Comparison of ENCODE assay signal across 16 cellular contexts in the genomic region with DNA sequence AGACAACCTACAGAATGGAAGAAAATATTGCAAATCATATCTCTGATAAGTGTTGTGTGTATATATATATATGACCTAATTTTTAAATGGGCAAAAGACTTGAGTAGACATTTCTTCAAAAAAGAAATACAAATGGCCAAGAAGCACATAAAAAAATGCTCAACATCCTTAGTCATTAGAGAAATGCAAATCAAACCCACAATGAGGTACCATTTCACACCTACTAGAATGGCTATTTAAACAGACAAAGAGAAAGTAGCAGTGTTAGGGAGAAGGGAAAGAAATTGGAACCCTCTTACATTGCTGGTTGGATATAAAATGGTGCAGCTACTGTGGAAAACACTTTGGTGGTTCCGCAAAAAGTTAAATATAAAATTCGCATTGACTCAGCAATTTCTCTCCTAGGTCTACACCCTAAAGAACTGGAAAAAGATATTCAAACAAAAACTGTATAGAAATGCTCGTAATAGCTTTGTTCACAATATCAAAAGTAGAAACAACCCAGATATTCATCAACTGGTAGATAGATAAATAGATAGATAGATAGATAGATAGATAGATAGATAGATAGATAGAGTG. TPM values are rescaled to one million over a fixed set of nuclear protein-coding genes. Genes with fewer than 3 reads are reported as not detected.
DNase-seq lines count a peak whose midpoint lies in the region; ATAC-seq, FAIRE-seq and TF ChIP-seq lines count a peak whose summit lies in the region.
"Had no signal": no experiment of that assay in that cellular context is flagged by ENCODE, and none has a peak within 500 bp of the region (broad histone marks: within the 10 kb centered on the region; RNA-seq: fewer than 3 reads in every experiment).

No MANE protein-coding gene starts in this region.

- H3K9me3 Mint-ChIP-seq in activated T-cell treated with anti-CD3 and anti-CD28 coated beads, Interleukin-2, amount 50 U/mL, for 24 hours = no peaks in the 10 kb centered on the region
- no peaks in the 10 kb centered on the region for H3K9me3 Mint-ChIP-seq in stimulated activated naive B cell treated with anti-CD40 and anti-IgM and Interleukin-4, amounts not matched to agents 10 μg/mL and 1 μg/mL and 100 μg/mL, for 72 hours
- no peaks in the 10 kb centered on the region for H3K9me3 Mint-ChIP-seq in progenitor cell of endocrine pancreas (ENCODE audit: low read depth)
- H3K9me3 Mint-ChIP-seq: endodermal cell, type B pancreatic cell had no signal

- TF ChIP-seq POLR2A in GM12878 (IDR thresholded peaks at IDR 0.05; ENCODE audit: low read depth, low read length) = no peak

- H3K4me2 ChIP-seq in GM12878 (ENCODE audit: control insufficient read depth, insufficient read depth) = 0 out of 2 replicates have a peak overlapping the region, but pooled peaks have one; percentile 22

- H3K79me2 ChIP-seq in GM12878 (ENCODE audit: control insufficient read depth, insufficient read depth, low read length) = peaks cover 15% of the 10 kb centered on the region

- H3K27me3 ChIP-seq in GM12878 (replicated peaks in 1 of 2; ENCODE audit: control insufficient read depth in 2 of 2, insufficient read depth in 2 of 2, low read length in 1 of 2) = no peaks in the 10 kb centered on the region

- no peaks in the 10 kb centered on the region for H3K9me3 ChIP-seq in GM12878 (replicated peaks; ENCODE audit: control insufficient read depth, insufficient read depth, low read length)

- H2AFZ ChIP-seq in GM12878 (ENCODE audit: control insufficient read depth, low read depth, low read length) = no peak overlapping the region

- peak; percentile 86 for FAIRE-seq in GM12878 (lab: Jason Lieb, UNC)

- WGBS in GM12878 (ENCODE audit: insufficient coverage, insufficient replicate concordance, low lambda C conversion rate, missing lambda C conversion rate) = 96% methylated on average over 3 of the region's 3 CpGs

- POLR2A ChIA-PET in GM12878 (lab: Charles Lee) = interaction anchor here (2.9 kb wide), 1 partner anchor 15 kb away, joined by 10 read pairs; the partner anchor contains the start of gene ACSL5

- no peak for DNase-seq in activated T-cell treated with anti-CD3 and anti-CD28 coated beads, Interleukin-2, amount 50 U/mL, for 24 hours
- no peak for DNase-seq in activated T-cell treated with anti-CD3 and anti-CD28 coated beads, Interleukin-2, amount 50 U/mL, for 1 hour
- no peak for DNase-seq in GM12878 (ENCODE audit: low read depth, low spot score)
- no peak for DNase-seq in stimulated activated naive B cell treated with anti-CD40 and anti-IgM and Interleukin-4, amounts not matched to agents 10 μg/mL and 1 μg/mL and 100 μg/mL, for 72 hours
- no peak for DNase-seq in KG1 (lab: John Stamatoyannopoulos, UW)
- no peak for DNase-seq in progenitor cell of endocrine pancreas (ENCODE audit: low spot score, unreplicated experiment)
- DNase-seq: DMS153, NCI-H1417, NCI-H524, T1000 had no signal

- RAD21 ChIA-PET in GM12878 (lab: Charles Lee; ENCODE audit: unreplicated experiment) = interaction anchor here (0.9 to 1.2 kb wide), 2 partner anchors 14 to 52 kb away, joined by 3 to 5 read pairs; no protein-coding TSS in a partner anchor

- H3K27me3 Mint-ChIP-seq in activated T-cell treated with anti-CD3 and anti-CD28 coated beads, Interleukin-2, amount 50 U/mL, for 24 hours = no peaks in the 10 kb centered on the region
- H3K27me3 Mint-ChIP-seq in stimulated activated naive B cell treated with anti-CD40 and anti-IgM and Interleukin-4, amounts not matched to agents 10 μg/mL and 1 μg/mL and 100 μg/mL, for 72 hours = no peaks in the 10 kb centered on the region
- peaks cover 3% of the 10 kb centered on the region for H3K27me3 Mint-ChIP-seq in progenitor cell of endocrine pancreas

- SMC1A ChIA-PET in GM12878 (lab: Charles Lee; ENCODE audit: uncharacterized antibody, unreplicated experiment) = no interaction called here

- TF ChIP-seq CTCF in GM12878 (IDR thresholded peaks at IDR 0.05 in 2 of 3, conservative IDR thresholded peaks at IDR 0.05 in 1 of 3; ENCODE audit: control insufficient read depth in 2 of 3, extremely low read depth in 1 of 3, insufficient read depth in 1 of 3, low read depth in 3 of 3, low read length in 3 of 3) (no peak), progenitor cell of endocrine pancreas (IDR thresholded peaks at IDR 0.05; ENCODE audit: unreplicated experiment) (no peak)

- H3K9ac ChIP-seq in GM12878 (ENCODE audit: control insufficient read depth, insufficient read depth, low read length) = no peak overlapping the region

- peaks cover 28% of the 10 kb centered on the region for H3K36me3 Mint-ChIP-seq in activated T-cell treated with anti-CD3 and anti-CD28 coated beads, Interleukin-2, amount 50 U/mL, for 24 hours (ENCODE audit: low read depth)
- peaks cover 8 to 29% of the 10 kb centered on the region in 2 donors for H3K36me3 Mint-ChIP-seq in stimulated activated naive B cell treated with anti-CD40 and anti-IgM and Interleukin-4, amounts not matched to agents 10 μg/mL and 1 μg/mL and 100 μg/mL, for 72 hours
- H3K36me3 Mint-ChIP-seq in progenitor cell of endocrine pancreas (ENCODE audit: insufficient read depth) = no peaks in the 10 kb centered on the region
- H3K36me3 Mint-ChIP-seq: type B pancreatic cell had no signal

- no peaks in the 10 kb centered on the region; a peak in 1 of 4 replicates for H3K36me3 ChIP-seq in GM12878 (ENCODE audit: control insufficient read depth in 2 of 2, insufficient read depth in 2 of 2, low read length in 1 of 2)

- ATAC-seq in HG02571 (IDR thresholded peaks at IDR 0.05; ENCODE audit: unreplicated experiment) (peak; percentile 41), GM12878 (peak; percentile 70), GM19455 (IDR thresholded peaks at IDR 0.05; ENCODE audit: unreplicated experiment) (no peak)
- no peak for ATAC-seq in stimulated activated naive B cell treated with anti-CD40 and anti-IgM and Interleukin-4, amounts not matched to agents 10 μg/mL and 1 μg/mL and 100 μg/mL, for 72 hours (replicated peaks)

- no peak overlapping the region for H3K4me3 ChIP-seq in GM12878

- H3K4me1 ChIP-seq in GM12878 (ENCODE audit: control insufficient read depth, insufficient read depth, low read length) = peaks cover 9% of the 10 kb centered on the region

- TF ChIP-seq RAD21 in GM12878 (IDR thresholded peaks at IDR 0.05; ENCODE audit: insufficient read depth, low read depth, low read length) = no peak

- no peak for TF ChIP-seq EP300 in GM12878 (IDR thresholded peaks at IDR 0.05; ENCODE audit: borderline replicate concordance in 1 of 2, control insufficient read depth in 1 of 2, low read depth in 2 of 2, low read length in 2 of 2)

- no peak overlapping the region for H3K4me3 Mint-ChIP-seq in activated T-cell treated with anti-CD3 and anti-CD28 coated beads, Interleukin-2, amount 50 U/mL, for 24 hours
- no peak overlapping the region for H3K4me3 Mint-ChIP-seq in stimulated activated naive B cell treated with anti-CD40 and anti-IgM and Interleukin-4, amounts not matched to agents 10 μg/mL and 1 μg/mL and 100 μg/mL, for 72 hours
- H3K4me3 Mint-ChIP-seq in progenitor cell of endocrine pancreas (ENCODE audit: low read depth) = no peak overlapping the region
- H3K4me3 Mint-ChIP-seq: endodermal cell, type B pancreatic cell had no signal

- in situ Hi-C loops in GM12878 (cut with MboI) = no loop called here

- no peak overlapping the region for H3K27ac ChIP-seq in GM12878 (ENCODE audit: control insufficient read depth, insufficient read depth)
- H3K27ac ChIP-seq: RWPE1 had no signal

- intact Hi-C loops in GM12878 (cut with micrococcal nuclease; ENCODE audit: unreplicated experiment) = no loop called here

- H3K4me1 Mint-ChIP-seq in activated T-cell treated with anti-CD3 and anti-CD28 coated beads, Interleukin-2, amount 50 U/mL, for 24 hours (ENCODE audit: low read depth) = peaks cover 61% of the 10 kb centered on the region
- H3K4me1 Mint-ChIP-seq in stimulated activated naive B cell treated with anti-CD40 and anti-IgM and Interleukin-4, amounts not matched to agents 10 μg/mL and 1 μg/mL and 100 μg/mL, for 72 hours = peaks cover 36 to 58% of the 10 kb centered on the region in 2 donors
- peaks cover 16% of the 10 kb centered on the region for H3K4me1 Mint-ChIP-seq in progenitor cell of endocrine pancreas (ENCODE audit: low read depth)

- CTCF ChIA-PET in GM12878 (lab: Yijun Ruan, JAX) = interaction anchor here (0.9 to 1.8 kb wide), 3 partner anchors 15 to 82 kb away, joined by 3 to 10 read pairs (median 3); no protein-coding TSS in a partner anchor

- H3K27ac Mint-ChIP-seq in activated T-cell treated with anti-CD3 and anti-CD28 coated beads, Interleukin-2, amount 50 U/mL, for 24 hours = peak overlapping the region; percentile 58
- peak overlapping the region; percentile 75 for H3K27ac Mint-ChIP-seq in stimulated activated naive B cell treated with anti-CD40 and anti-IgM and Interleukin-4, amounts not matched to agents 10 μg/mL and 1 μg/mL and 100 μg/mL, for 72 hours
- H3K27ac Mint-ChIP-seq in progenitor cell of endocrine pancreas = no peak overlapping the region
- H3K27ac Mint-ChIP-seq: endodermal cell, type B pancreatic cell had no signal

- no peaks in the 10 kb centered on the region for H4K20me1 ChIP-seq in GM12878 (ENCODE audit: control insufficient read depth, insufficient read depth)

- no TSS peak for BruUV-seq in GM12878 (replicated peaks; lab: Mats Ljungman, UMichigan)

RNA-seq across cellular contexts. Expression of gene ACSL5, which starts 16.3 kb away (rescaled TPM):
- total RNA-seq in GM12878 (2013; cell fraction: nucleolus; rRNA removed) = 45.3 and 48.7 TPM in 2 replicates
- total RNA-seq in GM12878 (2014; rRNA removed) (46.5 and 47.2 TPM in 2 replicates), GM12878 (2014; rRNA removed; fragmentation: Illumina TruSeq; extraction: Trizol) (45.2 and 46.2 TPM in 2 replicates), GM12878 (2021) (40.3 and 40.4 TPM in 2 replicates), progenitor cell of endocrine pancreas (0.22 and 0.33 TPM in 2 replicates)
- 23.1 TPM for polyA plus RNA-seq in GM12878 (2011; ENCODE audit: low read depth)
- polyA plus RNA-seq in GM12878 (2011; rRNA removed) (56.3 and 61.4 TPM in 2 replicates), GM12878 (2014; fragmentation: Illumina TruSeq; extraction: Trizol) (57.0 and 68.7 TPM in 2 replicates), GM12878 (2014; fragmentation: Nextera tagmentation; extraction: Ambion mirVana) (10 to 100 TPM; 22.3 to 23.4 TPM), GM12878 (2014; rRNA removed) (46.1 and 48.7 TPM in 2 replicates), GM12878 (2016; fragmentation: Nextera tagmentation; extraction: Ambion mirVana) (10 to 100 TPM; 54.5 to 56.0 TPM)
- polyA plus RNA-seq in GM12878 (2011; cell fraction: cytosol; rRNA removed) = 39.3 and 39.8 TPM in 2 replicates
- polyA plus RNA-seq in GM12878 (2011; cell fraction: nucleus; rRNA removed) = 72.0 and 78.8 TPM in 2 replicates
- 28.0 and 30.7 TPM in 2 replicates for polyA plus RNA-seq in GM12878 (2012)
- 53.2 and 55.0 TPM in 2 replicates for polyA minus RNA-seq in GM12878 (2011; rRNA and poly(A)+ RNA removed)
- polyA minus RNA-seq in GM12878 (2011; cell fraction: cytosol; rRNA and poly(A)+ RNA removed) = 15.1 and 18.3 TPM in 2 replicates
- 16.9 and 17.5 TPM in 2 replicates for polyA minus RNA-seq in GM12878 (2011; cell fraction: nucleus; rRNA and poly(A)+ RNA removed)
- total RNA-seq: endodermal cell had no signal
- polyA plus RNA-seq: neural cell had no signal

RNA-seq across cellular contexts. Expression of gene ZDHHC6, which starts 56.5 kb away (rescaled TPM):
- 75.3 and 76.5 TPM in 2 replicates for total RNA-seq in GM12878 (2013; cell fraction: nucleolus; rRNA removed)
- total RNA-seq in GM12878 (2014; rRNA removed) (23.8 and 28.9 TPM in 2 replicates), GM12878 (2014; rRNA removed; fragmentation: Illumina TruSeq; extraction: Trizol) (30.9 and 34.0 TPM in 2 replicates), GM12878 (2021) (28.3 and 30.9 TPM in 2 replicates), progenitor cell of endocrine pancreas (46.8 and 47.9 TPM in 2 replicates)
- polyA plus RNA-seq in GM12878 (2011; ENCODE audit: low read depth) = 20.4 TPM
- polyA plus RNA-seq in GM12878 (2011; rRNA removed) (40.5 and 42.0 TPM in 2 replicates), GM12878 (2014; fragmentation: Illumina TruSeq; extraction: Trizol) (39.6 and 50.9 TPM in 2 replicates), GM12878 (2014; fragmentation: Nextera tagmentation; extraction: Ambion mirVana) (10 to 100 TPM; 29.5 to 31.8 TPM), GM12878 (2014; rRNA removed) (35.2 and 39.5 TPM in 2 replicates), GM12878 (2016; fragmentation: Nextera tagmentation; extraction: Ambion mirVana) (10 to 100 TPM; 58.2 to 59.4 TPM)
- polyA plus RNA-seq in GM12878 (2011; cell fraction: cytosol; rRNA removed) = 16.2 and 16.5 TPM in 2 replicates
- polyA plus RNA-seq in GM12878 (2011; cell fraction: nucleus; rRNA removed) = 70.3 and 87.8 TPM in 2 replicates
- polyA plus RNA-seq in GM12878 (2012) = 26.6 and 30.3 TPM in 2 replicates
- 20.0 and 21.8 TPM in 2 replicates for polyA minus RNA-seq in GM12878 (2011; rRNA and poly(A)+ RNA removed)
- 7.4 and 8.6 TPM in 2 replicates for polyA minus RNA-seq in GM12878 (2011; cell fraction: cytosol; rRNA and poly(A)+ RNA removed)
- polyA minus RNA-seq in GM12878 (2011; cell fraction: nucleus; rRNA and poly(A)+ RNA removed) = 24.4 and 27.5 TPM in 2 replicates

RNA-seq across cellular contexts. Expression of gene VTI1A, which starts 56.8 kb away (rescaled TPM):
- total RNA-seq in GM12878 (2013; cell fraction: nucleolus; rRNA removed) = 189 and 219 TPM in 2 replicates
- total RNA-seq in GM12878 (2014; rRNA removed) (31.5 and 37.0 TPM in 2 replicates), GM12878 (2014; rRNA removed; fragmentation: Illumina TruSeq; extraction: Trizol) (31.0 and 32.2 TPM in 2 replicates), GM12878 (2021) (30.1 and 35.1 TPM in 2 replicates), progenitor cell of endocrine pancreas (39.4 and 41.0 TPM in 2 replicates)
- 9.3 TPM for polyA plus RNA-seq in GM12878 (2011; ENCODE audit: low read depth)
- polyA plus RNA-seq in GM12878 (2011; rRNA removed) (21.5 and 28.9 TPM in 2 replicates), GM12878 (2014; fragmentation: Illumina TruSeq; extraction: Trizol) (23.4 and 25.9 TPM in 2 replicates), GM12878 (2014; fragmentation: Nextera tagmentation; extraction: Ambion mirVana) (10 to 100 TPM; 12.4 to 12.5 TPM), GM12878 (2014; rRNA removed) (19.5 and 20.1 TPM in 2 replicates), GM12878 (2016; fragmentation: Nextera tagmentation; extraction: Ambion mirVana) (10 to 100 TPM; 38.5 to 43.2 TPM)
- 14.6 and 17.1 TPM in 2 replicates for polyA plus RNA-seq in GM12878 (2011; cell fraction: cytosol; rRNA removed)
- 27.4 and 30.5 TPM in 2 replicates for polyA plus RNA-seq in GM12878 (2011; cell fraction: nucleus; rRNA removed)
- 13.1 and 13.5 TPM in 2 replicates for polyA plus RNA-seq in GM12878 (2012)
- 22.7 and 31.1 TPM in 2 replicates for polyA minus RNA-seq in GM12878 (2011; rRNA and poly(A)+ RNA removed)
- polyA minus RNA-seq in GM12878 (2011; cell fraction: cytosol; rRNA and poly(A)+ RNA removed) = 8.2 and 8.6 TPM in 2 replicates
- polyA minus RNA-seq in GM12878 (2011; cell fraction: nucleus; rRNA and poly(A)+ RNA removed) = 53.7 and 97.4 TPM in 2 replicates

Comparison
In these comparisons a context has a peak if more than half of its experiments do, and no peak if none do; other contexts are left out.
1. ATAC-seq: peak in HG02571 (single experiment) and GM12878 (single experiment); none in stimulated activated naive B cell treated with anti-CD40 and anti-IgM and Interleukin-4, amounts not matched to agents 10 μg/mL and 1 μg/mL and 100 μg/mL, for 72 hours (0 of 2) and GM19455 (single experiment).
2. RNA of gene ACSL5, which starts 16.3 kb away (total RNA-seq): 40.3 to 48.7 TPM in GM12878; 0.22 to 0.33 TPM in progenitor cell of endocrine pancreas; every median in the first group is over 10 times any median in the second.